ENCODE assay signal across 8 cellular contexts in the genomic region with DNA sequence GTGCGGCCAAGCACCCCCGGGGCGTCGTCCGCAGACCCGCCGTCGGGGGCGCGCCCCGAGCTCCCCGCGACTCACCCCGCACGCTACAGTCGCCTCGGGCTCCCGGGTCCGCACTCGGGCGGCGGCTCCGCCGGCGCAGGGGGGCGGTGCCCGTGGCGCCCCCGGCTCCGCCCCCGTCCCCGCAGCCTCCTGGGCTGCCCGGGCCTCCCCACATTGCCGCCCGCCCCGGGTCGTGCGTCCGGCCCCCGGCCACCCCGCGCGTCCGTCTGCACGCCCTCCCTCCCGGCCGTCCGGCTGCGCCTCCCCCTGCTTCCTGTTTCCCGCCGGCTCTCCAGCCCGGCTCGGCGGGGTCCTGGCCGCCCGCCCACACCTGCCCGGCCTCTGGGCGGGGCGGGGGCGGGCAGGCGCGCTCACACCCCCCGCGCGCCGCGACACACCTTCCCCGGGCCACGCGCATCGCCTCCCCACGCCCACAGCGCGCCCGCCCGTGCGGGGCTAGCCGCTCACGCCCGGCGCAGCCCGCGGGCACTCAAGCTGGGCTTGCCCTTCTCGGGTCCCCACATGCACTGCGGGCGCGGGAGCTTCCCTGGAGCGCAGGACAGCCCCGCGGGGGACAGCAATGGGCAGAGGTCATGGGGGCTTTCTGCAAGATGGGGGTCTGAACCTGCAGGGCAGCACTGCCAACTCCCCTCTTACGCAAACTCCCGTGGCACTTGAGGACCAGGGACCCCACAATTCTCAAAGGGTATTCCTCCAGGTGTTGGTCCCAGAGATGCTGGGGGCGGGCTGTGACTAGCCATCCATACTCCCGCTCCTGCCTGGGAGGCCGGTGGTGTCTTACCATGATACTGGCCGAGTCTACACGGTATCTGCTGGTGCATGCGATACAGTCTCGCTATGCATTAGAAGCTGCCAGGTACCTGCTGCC. TPM values are rescaled to one million over a fixed set of nuclear protein-coding genes. Genes with fewer than 3 reads are reported as not detected.
DNase-seq lines count a peak whose midpoint lies in the region; ATAC-seq, FAIRE-seq and TF ChIP-seq lines count a peak whose summit lies in the region.

A gene with protein sequence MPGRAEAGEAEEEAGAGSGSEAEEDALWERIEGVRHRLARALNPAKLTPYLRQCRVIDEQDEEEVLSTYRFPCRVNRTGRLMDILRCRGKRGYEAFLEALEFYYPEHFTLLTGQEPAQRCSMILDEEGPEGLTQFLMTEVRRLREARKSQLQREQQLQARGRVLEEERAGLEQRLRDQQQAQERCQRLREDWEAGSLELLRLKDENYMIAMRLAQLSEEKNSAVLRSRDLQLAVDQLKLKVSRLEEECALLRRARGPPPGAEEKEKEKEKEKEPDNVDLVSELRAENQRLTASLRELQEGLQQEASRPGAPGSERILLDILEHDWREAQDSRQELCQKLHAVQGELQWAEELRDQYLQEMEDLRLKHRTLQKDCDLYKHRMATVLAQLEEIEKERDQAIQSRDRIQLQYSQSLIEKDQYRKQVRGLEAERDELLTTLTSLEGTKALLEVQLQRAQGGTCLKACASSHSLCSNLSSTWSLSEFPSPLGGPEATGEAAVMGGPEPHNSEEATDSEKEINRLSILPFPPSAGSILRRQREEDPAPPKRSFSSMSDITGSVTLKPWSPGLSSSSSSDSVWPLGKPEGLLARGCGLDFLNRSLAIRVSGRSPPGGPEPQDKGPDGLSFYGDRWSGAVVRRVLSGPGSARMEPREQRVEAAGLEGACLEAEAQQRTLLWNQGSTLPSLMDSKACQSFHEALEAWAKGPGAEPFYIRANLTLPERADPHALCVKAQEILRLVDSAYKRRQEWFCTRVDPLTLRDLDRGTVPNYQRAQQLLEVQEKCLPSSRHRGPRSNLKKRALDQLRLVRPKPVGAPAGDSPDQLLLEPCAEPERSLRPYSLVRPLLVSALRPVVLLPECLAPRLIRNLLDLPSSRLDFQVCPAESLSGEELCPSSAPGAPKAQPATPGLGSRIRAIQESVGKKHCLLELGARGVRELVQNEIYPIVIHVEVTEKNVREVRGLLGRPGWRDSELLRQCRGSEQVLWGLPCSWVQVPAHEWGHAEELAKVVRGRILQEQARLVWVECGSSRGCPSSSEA (minus strand): TSS at position 148 of the 928 bp plus-strand sequence. CDS start 215 bp downstream, outside the sequence.

- H3K9me3 Mint-ChIP-seq in Calu3 (ENCODE audit: low read depth, unreplicated experiment): peaks cover 2% of the 10 kb centered on the region

- H3K9me3 ChIP-seq in HepG2 (ENCODE audit: low read length) (no peaks in the 10 kb centered on the region), thyroid gland (no peaks in the 10 kb centered on the region)

- H4K20me1 ChIP-seq in HepG2 (ENCODE audit: insufficient read depth, low read length): peaks cover 5% of the 10 kb centered on the region; the same call in 1 of the 2 replicates

- H3K4me3 Mint-ChIP-seq in Calu3 (ENCODE audit: low read depth, unreplicated experiment): peak within 1 kb of the TSS; percentile 85

- DNase-seq in Calu3 (peak; percentile 75), NCI-H146 (lab: John Stamatoyannopoulos, UW) (peak; percentile 53), cardiac fibroblast (ENCODE audit: low read depth in 2 of 2) (peak in 1 of 2 donors; percentile 42), HepG2 (ENCODE audit: low spot score) (no peak), thyroid gland (peak; percentile 39 to 47), NCI-H2171 treated with DMSO at 0.1 percent for 48 hours (lab: John Stamatoyannopoulos, UW) (no peak), AML-193 (lab: John Stamatoyannopoulos, UW) (no peak), NCI-H1092 (lab: John Stamatoyannopoulos, UW) (no peak)

- H3K4me3 ChIP-seq in cardiac fibroblast (replicated peaks in 1 of 2; ENCODE audit: low read depth in 2 of 2, low read length in 2 of 2) (peak within 1 kb of the TSS; percentile 50 to 65), HepG2 (replicated peaks in 1 of 3; ENCODE audit: insufficient read depth in 1 of 3, low read depth in 2 of 3, low read length in 3 of 3) (peak within 1 kb of the TSS; percentile 76 to 89 (median 85)), thyroid gland (replicated peaks in 1 of 3) (peak within 1 kb of the TSS in 2 of 3 donors; percentile 24 to 49)

- TF ChIP-seq POLR2A in HepG2 (IDR thresholded peaks at IDR 0.05; ENCODE audit: insufficient read depth in 1 of 2, low read depth in 2 of 2, low read length in 2 of 2) (no peak), thyroid gland (IDR thresholded peaks at IDR 0.05) (no peak)

- TF ChIP-seq CTCF in Calu3 (IDR thresholded peaks at IDR 0.05; ENCODE audit: unreplicated experiment) (no peak), cardiac fibroblast (IDR thresholded peaks at IDR 0.05; ENCODE audit: low read depth, low read length) (no peak), HepG2 (CRISPR knock-in tag; IDR thresholded peaks at IDR 0.05) (no peak), thyroid gland (IDR thresholded peaks at IDR 0.05) (no peak)

- peaks cover 40% of the 10 kb centered on the region for H3K79me2 ChIP-seq in HepG2 (ENCODE audit: insufficient read depth, low read length)

- peak; percentile 37 for ATAC-seq in HepG2

- H3K36me3 ChIP-seq in HepG2 (replicated peaks in 1 of 2; ENCODE audit: control insufficient read depth in 1 of 2, insufficient read depth in 2 of 2, low read length in 2 of 2) (peaks cover 2 to 17% of the 10 kb centered on the region in 2 experiments; a peak in 4 of 5 replicates), thyroid gland (no peaks in the 10 kb centered on the region)

- peak within 1 kb of the TSS; percentile 71 for H3K27ac ChIP-seq in HepG2 (ENCODE audit: extremely low read length, insufficient read depth, low read length)
- H3K27ac ChIP-seq in thyroid gland: peak within 1 kb of the TSS in 2 of 3 donors; percentile 41 to 53

- BruUV-seq in Calu3 (replicated peaks; lab: Mats Ljungman, UMichigan) (no TSS peak), HepG2 (replicated peaks; lab: Mats Ljungman, UMichigan) (no TSS peak)

- intact Hi-C loops in Calu3 (cut with micrococcal nuclease; ENCODE audit: unreplicated experiment): no loop called here
- intact Hi-C loops in HepG2 (cut with micrococcal nuclease; ENCODE audit: unreplicated experiment): loop anchor here (10.0 kb wide), 1 partner anchor 45 kb away; no protein-coding TSS in a partner anchor
- intact Hi-C loops in thyroid gland (cut with DNase I): no loop called here

- no peak within 1 kb of the TSS for H2AFZ ChIP-seq in HepG2 (ENCODE audit: low read length)

- peak within 1 kb of the TSS; percentile 84 for H3K9ac ChIP-seq in HepG2 (ENCODE audit: insufficient read depth, low read depth, low read length)

- H3K4me2 ChIP-seq in HepG2 (ENCODE audit: low read depth, low read length): peak within 1 kb of the TSS; percentile 94

- POLR2A ChIA-PET in HepG2 (lab: Yijun Ruan, JAX): interaction anchor here (1.6 to 4.0 kb wide), 2 partner anchors 17 to 47 kb away, joined by 6 to 14 read pairs; no protein-coding TSS in a partner anchor

- H3K4me1 Mint-ChIP-seq in Calu3 (ENCODE audit: low read depth, unreplicated experiment): peaks cover 25% of the 10 kb centered on the region

- in situ Hi-C loops in HepG2 (cut with HindIII; ENCODE audit: extremely low pct_ligation_motif_present, low pct_unique_long_range_greater_than_20kb): no loop called here

- H3K27me3 ChIP-seq in HepG2 (ENCODE audit: control insufficient read depth in 1 of 2, insufficient read depth in 2 of 2, low read length in 2 of 2) (no peaks in the 10 kb centered on the region; a peak in 1 of 5 replicates), thyroid gland (no peaks in the 10 kb centered on the region)

- peaks cover 60% of the 10 kb centered on the region for H3K36me3 Mint-ChIP-seq in Calu3 (ENCODE audit: insufficient read depth, unreplicated experiment)

- H3K4me1 ChIP-seq in HepG2 (ENCODE audit: insufficient read depth, low read length) (peaks cover 86% of the 10 kb centered on the region), thyroid gland (peaks cover 3 to 14% of the 10 kb centered on the region in 2 donors)

- CTCF ChIA-PET in Calu3 (lab: Charles Lee) (interaction anchor here (0.9 to 1.3 kb wide), 2 partner anchors 47 to 62 kb away, joined by 3 read pairs; no protein-coding TSS in a partner anchor), HepG2 (lab: Yijun Ruan, JAX; ENCODE audit: low intra/inter-chr PET ratio, low total read pairs) (no interaction called here)

- no peak for FAIRE-seq in HepG2 (lab: Jason Lieb, UNC)

- TF ChIP-seq EP300 in HepG2 (IDR thresholded peaks at IDR 0.05; ENCODE audit: low read depth in 2 of 2, low read length in 2 of 2) (no peak), HepG2 (CRISPR knock-in tag; IDR thresholded peaks at IDR 0.05; ENCODE audit: borderline replicate concordance) (no peak)

- 25% methylated on average over 4 of the region's 99 CpGs for WGBS in HepG2 (ENCODE audit: low lambda C conversion rate)
- WGBS in thyroid gland, 2 donors: 3 to 33% methylated on average over 10 to 30 of the region's 99 CpGs

- H3K27me3 Mint-ChIP-seq in Calu3 (ENCODE audit: unreplicated experiment): no peaks in the 10 kb centered on the region

- H3K27ac Mint-ChIP-seq in Calu3 (ENCODE audit: unreplicated experiment): peak within 1 kb of the TSS; percentile 81

- no peak for TF ChIP-seq RAD21 in HepG2 (CRISPR knock-in tag; IDR thresholded peaks at IDR 0.05)

RNA-seq across cellular contexts. Expression of the gene that starts here (rescaled TPM):
- total RNA-seq in Calu3 (2022) (40.5 and 49.2 TPM in 2 replicates), HepG2 (2016; rRNA removed; fragmentation: Illumina TruSeq; extraction: Trizol) (28.9 and 35.2 TPM in 2 replicates), thyroid gland (10 to 100 TPM in 3 of 4 donors, 1 to 10 TPM in 1; 6.5 to 17.3 (median 11.0) TPM)
- total RNA-seq in HepG2 (2016; cell fraction: cytosol; rRNA removed; fragmentation: Illumina TruSeq; extraction: Trizol; ENCODE audit: low read depth): 3.9 and 4.1 TPM in 2 replicates
- 24.8 and 36.0 TPM in 2 replicates for total RNA-seq in HepG2 (2016; cell fraction: insoluble cytoplasmic fraction; rRNA removed; fragmentation: Illumina TruSeq; extraction: Trizol)
- 11.9 and 12.5 TPM in 2 replicates for total RNA-seq in HepG2 (2016; cell fraction: membrane; rRNA removed; fragmentation: Illumina TruSeq; extraction: Trizol)
- total RNA-seq in HepG2 (2016; cell fraction: nucleus; rRNA removed; fragmentation: Illumina TruSeq; extraction: Trizol): 17.8 and 21.3 TPM in 2 replicates
- polyA plus RNA-seq in HepG2 (2011; rRNA removed): 55.8 and 92.3 TPM in 2 replicates
- 52.6 and 75.1 TPM in 2 replicates for polyA plus RNA-seq in HepG2 (2011; cell fraction: cytosol; rRNA removed)
- polyA plus RNA-seq in HepG2 (2011; cell fraction: nucleus; rRNA removed): 203 and 227 TPM in 2 replicates
- polyA plus RNA-seq in HepG2 (2012): 46.8 and 57.2 TPM in 2 replicates
- polyA plus RNA-seq in HepG2 (2016; cell fraction: cytosol; fragmentation: Illumina TruSeq; extraction: Trizol; ENCODE audit: low read depth): 3.0 TPM in 2 replicates
- 28.5 and 30.3 TPM in 2 replicates for polyA plus RNA-seq in HepG2 (2016; cell fraction: insoluble cytoplasmic fraction; fragmentation: Illumina TruSeq; extraction: Trizol; ENCODE audit: low read depth)
- 9.1 and 9.4 TPM in 2 replicates for polyA plus RNA-seq in HepG2 (2016; cell fraction: membrane; fragmentation: Illumina TruSeq; extraction: Trizol; ENCODE audit: low read depth)
- polyA plus RNA-seq in HepG2 (2016; cell fraction: nucleus; fragmentation: Illumina TruSeq; extraction: Trizol; ENCODE audit: insufficient read depth, low read depth): 42.1 and 44.8 TPM in 2 replicates
- polyA minus RNA-seq in HepG2 (2011; rRNA and poly(A)+ RNA removed; ENCODE audit: low replicate concordance): 15.9 and 164 TPM in 2 replicates
- 61.5 and 72.6 TPM in 2 replicates for polyA minus RNA-seq in HepG2 (2011; cell fraction: cytosol; rRNA and poly(A)+ RNA removed)
- polyA minus RNA-seq in HepG2 (2011; cell fraction: nucleus; rRNA and poly(A)+ RNA removed): 31.9 and 42.5 TPM in 2 replicates

Comparison
In these comparisons a context has a peak if more than half of its experiments do, and no peak if none do; other contexts are left out.
1. DNase-seq: peak in Calu3 (single experiment), NCI-H146 (single experiment) and thyroid gland (2 of 2); none in HepG2 (single experiment), NCI-H2171 treated with DMSO at 0.1 percent for 48 hours (single experiment), AML-193 (0 of 2) and NCI-H1092 (single experiment).
2. Peak in every context shown above with its lines, with median percentiles within 50 percentile points of each other: H3K4me3 ChIP-seq.